In genomic region chr9:21031818-21032203, GRCh38 we compare ENCODE assay signal across 9 cellular contexts. TPM values are rescaled to one million over a fixed set of nuclear protein-coding genes. Genes with fewer than 3 reads are reported as not detected.
A peak's percentile ranks its signal among the peaks of the same experiment; 100 is the strongest.
DNase-seq lines count a peak whose midpoint lies in the region; ATAC-seq and TF ChIP-seq lines count a peak whose summit lies in the region.
"Had no signal": no experiment of that assay in that cellular context is flagged by ENCODE, and none has a peak within 500 bp of the region (broad histone marks: within the 10 kb centered on the region; RNA-seq: fewer than 3 reads in every experiment).

No MANE protein-coding gene starts in this region.

- ATAC-seq in left ventricle myocardium superior, result no peak

- H3K27ac Mint-ChIP-seq in activated CD4-positive, alpha-beta memory T cell treated with anti-CD3 and anti-CD28 coated beads, Interleukin-2, amount 10 ng/mL, durations not matched to agents 7 days and 5 days, result peak overlapping the region; percentile 78

- no peaks in the 10 kb centered on the region for H3K27me3 Mint-ChIP-seq in activated CD4-positive, alpha-beta memory T cell treated with anti-CD3 and anti-CD28 coated beads, Interleukin-2, amount 10 ng/mL, durations not matched to agents 7 days and 5 days

- POLR2A ChIA-PET in activated CD4-positive, alpha-beta memory T cell treated with anti-CD3 and anti-CD28 coated beads, Interleukin-2, amount 10 ng/mL, durations not matched to agents 7 days and 5 days (lab: Charles Lee), result interaction anchor here (0.6 to 2.8 kb wide), 17 partner anchors 11 to 615 kb away, joined by 3 to 25 read pairs (median 3); partner anchors contain the start of genes FOCAD, KLHL9 and MLLT3
- POLR2A ChIA-PET in HEK293T (lab: Yijun Ruan, JAX), result no interaction called here

- peaks cover 3% of the 10 kb centered on the region for H3K9me3 Mint-ChIP-seq in activated CD4-positive, alpha-beta memory T cell treated with anti-CD3 and anti-CD28 coated beads, Interleukin-2, amount 10 ng/mL, durations not matched to agents 7 days and 5 days

- H3K36me3 Mint-ChIP-seq in activated CD4-positive, alpha-beta memory T cell treated with anti-CD3 and anti-CD28 coated beads, Interleukin-2, amount 10 ng/mL, durations not matched to agents 7 days and 5 days (ENCODE audit: low read depth), result peaks cover 32% of the 10 kb centered on the region

- CTCF ChIA-PET in activated CD4-positive, alpha-beta memory T cell treated with anti-CD3 and anti-CD28 coated beads, Interleukin-2, amount 10 ng/mL, durations not matched to agents 7 days and 5 days (lab: Charles Lee), result interaction anchor here (1.3 kb wide), 1 partner anchor 47 kb away, joined by 3 read pairs; no protein-coding TSS in a partner anchor
- CTCF ChIA-PET in HEK293T (lab: Yijun Ruan, JAX), result no interaction called here

- TF ChIP-seq CTCF in GM12865 (IDR thresholded peaks at IDR 0.05; ENCODE audit: insufficient read depth, low read depth, low read length, missing control alignments), result no peak

- H3K4me1 Mint-ChIP-seq in activated CD4-positive, alpha-beta memory T cell treated with anti-CD3 and anti-CD28 coated beads, Interleukin-2, amount 10 ng/mL, durations not matched to agents 7 days and 5 days, result peaks cover 24% of the 10 kb centered on the region

- intact Hi-C loops in left ventricle myocardium superior (cut with micrococcal nuclease), result no loop called here

- no peak for DNase-seq in GM12865 (ENCODE audit: low read depth)
- no peak for DNase-seq in activated CD4-positive, alpha-beta memory T cell treated with anti-CD3 and anti-CD28 coated beads, Interleukin-2, amount 10 ng/mL, durations not matched to agents 7 days and 5 days
- DNase-seq in left ventricle myocardium superior, result peak; percentile 23
- no peak for DNase-seq in skeletal muscle cell (ENCODE audit: low read depth)
- DNase-seq in HEK293T (ENCODE audit: extremely low spot score), result no peak
- DNase-seq in KG1 (lab: John Stamatoyannopoulos, UW), result no peak
- DNase-seq in DMS153 (lab: John Stamatoyannopoulos, UW), result no peak
- DNase-seq in GF-D8 (lab: John Stamatoyannopoulos, UW), result no peak

- no peak overlapping the region for H3K4me3 Mint-ChIP-seq in activated CD4-positive, alpha-beta memory T cell treated with anti-CD3 and anti-CD28 coated beads, Interleukin-2, amount 10 ng/mL, durations not matched to agents 7 days and 5 days

- H3K4me3 ChIP-seq in GM12865 (ENCODE audit: low read depth, low read length), result peak overlapping the region; percentile 79
- peak overlapping the region; percentile 50 for H3K4me3 ChIP-seq in skeletal muscle cell (ENCODE audit: low read depth, low read length)
- H3K4me3 ChIP-seq: SK-N-MC had no signal

TF ChIP-seq in HEK293T, 16 proteins besides CTCF, POLR2A, EP300 and RAD21:
- no peak for TF ChIP-seq SUZ12 (IDR thresholded peaks at IDR 0.05)
- TF ChIP-seq FOXM1 (IDR thresholded peaks at IDR 0.05; ENCODE audit: borderline replicate concordance), result no peak
- TF ChIP-seq ZNF384 (IDR thresholded peaks at IDR 0.05), result no peak
- no peak for TF ChIP-seq CTBP1 (IDR thresholded peaks at IDR 0.05; ENCODE audit: borderline replicate concordance)
- no peak for TF ChIP-seq FOXK2 (IDR thresholded peaks at IDR 0.05)
- TF ChIP-seq L3MBTL2 (conservative IDR thresholded peaks at IDR 0.05), result no peak
- no peak for TF ChIP-seq PKNOX1 (IDR thresholded peaks at IDR 0.05)
- TF ChIP-seq NFRKB (IDR thresholded peaks at IDR 0.05), result no peak

RNA-seq across cellular contexts. Expression of gene HACD4, which starts 0.4 kb away (rescaled TPM):
- total RNA-seq in activated CD4-positive, alpha-beta memory T cell treated with anti-CD3 and anti-CD28 coated beads, Interleukin-2, amount 10 ng/mL, durations not matched to agents 7 days and 5 days, result 10 to 100 TPM; 14.8 to 15.6 TPM
- 0.89 TPM for total RNA-seq in left ventricle myocardium superior

RNA-seq across cellular contexts. Expression of gene IFNB1, which starts 45.9 kb away (rescaled TPM):
- total RNA-seq in activated CD4-positive, alpha-beta memory T cell treated with anti-CD3 and anti-CD28 coated beads, Interleukin-2, amount 10 ng/mL, durations not matched to agents 7 days and 5 days, result under 1 TPM; 0.35 to 0.68 TPM
- total RNA-seq in left ventricle myocardium superior, result not detected
